Comparison of ENCODE assay signal across 22 cellular contexts in the genomic region with DNA sequence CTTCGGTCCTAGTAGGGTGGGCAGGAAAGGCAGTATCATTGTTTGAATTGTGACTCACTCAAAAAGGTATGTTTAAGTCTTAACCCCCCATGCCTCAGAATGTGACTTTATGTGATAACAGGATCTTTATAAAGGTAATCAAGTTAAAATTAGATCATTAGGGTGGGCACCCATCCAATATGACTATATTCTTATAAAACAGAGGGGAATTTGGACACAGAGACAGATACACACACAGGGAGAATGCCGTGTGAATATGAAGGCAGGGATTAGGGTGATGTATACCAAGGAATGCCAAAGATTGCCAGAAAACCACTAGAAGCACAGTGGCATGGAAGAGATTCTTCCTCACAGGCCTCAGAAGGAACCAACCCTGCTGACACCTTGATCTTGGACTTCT.
"Had no signal": no experiment of that assay in that cellular context is flagged by ENCODE, and none has a peak within 500 bp of the region (broad histone marks: within the 10 kb centered on the region; RNA-seq: fewer than 3 reads in every experiment).

No MANE protein-coding gene starts in this region.

- H3K27me3 ChIP-seq: breast epithelium, right atrium auricular region, stomach had no signal

- H3K27ac Mint-ChIP-seq: activated CD8-positive, alpha-beta T cell treated with anti-CD3 and anti-CD28 coated beads for 36 hours; activated T-cell treated with anti-CD3 and anti-CD28 coated beads, Interleukin-2, amount 50 U/mL, for 24 hours; activated T-helper 2 cell treated with anti-CD3 and anti-CD28 coated beads, Interferon-gamma antibody, Interleukin-2, Interleukin-4, amounts not matched to agents 10 μg/mL and 5 μg/mL and 100 μg/mL, durations not matched to agents 14 hours and 24 hours and 36 hours; memory B cell; type B pancreatic cell had no signal

- H3K9me3 Mint-ChIP-seq: activated CD8-positive, alpha-beta T cell treated with anti-CD3 and anti-CD28 coated beads for 36 hours; activated T-cell treated with anti-CD3 and anti-CD28 coated beads, Interleukin-2, amount 50 U/mL, for 24 hours; activated T-helper 2 cell treated with anti-CD3 and anti-CD28 coated beads, Interferon-gamma antibody, Interleukin-2, Interleukin-4, amounts not matched to agents 10 μg/mL and 5 μg/mL and 100 μg/mL, durations not matched to agents 14 hours and 24 hours and 36 hours; memory B cell; type B pancreatic cell had no signal

- H3K36me3 Mint-ChIP-seq: memory B cell, type B pancreatic cell had no signal

- H3K36me3 ChIP-seq: breast epithelium, gastroesophageal sphincter, heart left ventricle, right atrium auricular region, stomach had no signal

- ATAC-seq: activated CD8-positive, alpha-beta T cell treated with anti-CD3 and anti-CD28 coated beads for 36 hours; gastroesophageal sphincter; heart left ventricle; left ventricle myocardium superior had no signal

- H3K9me3 ChIP-seq: breast epithelium, gastroesophageal sphincter, heart left ventricle, right atrium auricular region, stomach had no signal

- H3K4me1 ChIP-seq: breast epithelium, gastroesophageal sphincter, heart left ventricle, right atrium auricular region had no signal

- H3K4me3 ChIP-seq: breast epithelium, gastroesophageal sphincter, heart left ventricle, right atrium auricular region, skin epidermis, stomach had no signal

- H3K4me1 Mint-ChIP-seq: memory B cell had no signal

- H3K27ac ChIP-seq: breast epithelium, gastroesophageal sphincter, heart left ventricle, right atrium auricular region, skin epidermis, stomach had no signal

- DNase-seq: activated CD4-positive, alpha-beta T cell treated with anti-CD3 and anti-CD28 coated beads for 48 hours; activated CD4-positive, CD25-positive, alpha-beta regulatory T cell; activated CD8-positive, alpha-beta T cell treated with anti-CD3 and anti-CD28 coated beads for 36 hours; activated naive CD4-positive, alpha-beta T cell treated with Interleukin-2 at 50 U/mL for 16 hours; activated T-cell treated with anti-CD3 and anti-CD28 coated beads, Interleukin-2, amount 50 U/mL, for 24 hours; anterior cingulate cortex; cortex of kidney; effector CD4-positive, alpha-beta T cell; heart left ventricle; kidney glomerular epithelial cell; left ventricle myocardium superior; occipital lobe; stomach; SW 1271 had no signal

- FAIRE-seq: TTC549 had no signal

- H3K4me3 Mint-ChIP-seq: activated CD8-positive, alpha-beta T cell treated with anti-CD3 and anti-CD28 coated beads for 36 hours; activated T-cell treated with anti-CD3 and anti-CD28 coated beads, Interleukin-2, amount 50 U/mL, for 24 hours; memory B cell; type B pancreatic cell had no signal
